Comparison of ENCODE assay signal across 24 cellular contexts in the genomic region with DNA sequence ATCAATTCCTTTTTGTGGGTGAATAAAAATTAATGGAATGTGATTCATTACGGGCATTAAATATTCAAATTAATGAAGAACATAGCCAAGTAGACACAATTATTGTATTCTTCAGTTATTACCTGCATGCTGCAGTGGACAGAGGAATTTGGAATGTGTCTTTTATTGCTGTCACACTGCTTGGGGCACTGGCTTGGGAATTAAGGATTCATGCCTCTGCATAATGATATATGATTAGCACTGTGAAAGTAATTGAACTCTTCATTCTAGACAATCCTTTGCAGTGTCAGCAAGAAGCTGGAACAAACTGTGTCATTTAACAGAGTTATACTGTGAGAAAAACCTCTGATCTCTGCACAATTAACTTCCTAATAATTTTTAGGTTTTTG.
"Had no signal": no experiment of that assay in that cellular context is flagged by ENCODE, and none has a peak within 500 bp of the region (broad histone marks: within the 10 kb centered on the region; RNA-seq: fewer than 3 reads in every experiment).

No MANE protein-coding gene starts in this region.

- H3K27ac ChIP-seq: ascending aorta, body of pancreas had no signal

- H3K36me3 ChIP-seq: ascending aorta had no signal

- H3K4me3 ChIP-seq: ascending aorta, body of pancreas had no signal

- ATAC-seq: activated naive CD4-positive, alpha-beta T cell treated with anti-CD3 and anti-CD28 coated beads, Interleukin-2, amount 50 U/mL, for 72 hours; activated naive CD8-positive, alpha-beta T cell treated with anti-CD3 and anti-CD28 coated beads, Interleukin-2, amount 50 U/mL, for 24 hours; activated T-cell treated with anti-CD3 and anti-CD28 coated beads, Interleukin-2, amount 50 U/mL, for 4 hours; body of pancreas; PC-3 had no signal

- H3K9me3 ChIP-seq: ascending aorta, body of pancreas had no signal

- H3K4me1 ChIP-seq: ascending aorta, body of pancreas had no signal

- FAIRE-seq: bronchial epithelial cell had no signal

- H3K27me3 ChIP-seq: ascending aorta, body of pancreas had no signal

- DNase-seq: activated B cell treated with CpG ODN at 0.5 μM for 24 hours; activated CD4-positive, alpha-beta memory T cell treated with anti-CD3 and anti-CD28 coated beads for 36 hours; activated CD4-positive, alpha-beta T cell treated with anti-CD3 and anti-CD28 coated beads for 1 hour; activated CD4-positive, alpha-beta T cell treated with anti-CD3 and anti-CD28 coated beads, Interleukin-2, amount 10 ng/mL, durations not matched to agents 7 days and 5 days; activated CD8-positive, alpha-beta memory T cell treated with anti-CD3 and anti-CD28 coated beads for 24 hours; activated effector memory CD4-positive, alpha-beta T cell treated with anti-CD3 and anti-CD28 coated beads, Interleukin-2, amount 50 U/mL, for 16 hours; activated naive CD4-positive, alpha-beta T cell treated with Interleukin-2 at 50 U/mL for 16 hours; activated naive CD8-positive, alpha-beta T cell treated with anti-CD3 and anti-CD28 coated beads, Interleukin-2, amount 50 U/mL, for 24 hours; activated T-cell treated with anti-CD3 and anti-CD28 coated beads, Interleukin-2, amount 50 U/mL, for 4 hours; amniotic stem cell; body of pancreas; Karpas-422; MM.1S; NCI-H1105 treated with DMSO at 0.1 percent for 48 hours; NCI-H187 treated with DMSO at 0.1 percent for 48 hours; NCI-H2081 treated with DMSO at 0.1 percent for 48 hours; NCI-H446; NCI-H526; NCI-H774; PC-3; SHP77 had no signal
